Comparison of ENCODE assay signal across 7 cellular contexts in genomic region chr17:42417981-42418380, GRCh38. TPM values are rescaled to one million over a fixed set of nuclear protein-coding genes. Genes with fewer than 3 reads are reported as not detected.
DNase-seq lines count a peak whose midpoint lies in the region; ATAC-seq and TF ChIP-seq lines count a peak whose summit lies in the region.
"Not testable (repeated sequence)": the region's sequence is repeated elsewhere in the genome, so short reads cannot be mapped to it uniquely, and the experiment has no call there.

No MANE protein-coding gene starts in this region.

- H3K27ac ChIP-seq in gastroesophageal sphincter (peak overlapping the region in 3 of 4 donors; percentile 97 to 99 (median 99)), skeletal muscle tissue (ENCODE audit: low read depth, low read length) (peak overlapping the region; percentile 36)
- not testable (repeated sequence) for H3K27ac ChIP-seq in mesenchymal stem cell (ENCODE audit: low read length, poor library complexity, severe bottlenecking)

- WGBS in gastroesophageal sphincter (ENCODE audit: low coverage in 1 of 2), 2 donors = 0 to 58% methylated on average over 1 to 5 of the region's 5 CpGs
- 95% methylated on average over 1 of the region's 5 CpGs for WGBS in mesenchymal stem cell

- H3K9me3 Mint-ChIP-seq in chondrocyte (ENCODE audit: low read depth) = not testable (repeated sequence)

- H3K79me1 ChIP-seq in mesenchymal stem cell (replicated peaks; ENCODE audit: low read length, poor library complexity, severe bottlenecking) = not testable (repeated sequence)

- H3K4ac ChIP-seq in mesenchymal stem cell (ENCODE audit: low read depth in 1 of 2, low read length in 2 of 2) = not testable (repeated sequence)

- not testable (repeated sequence) for H2AFZ ChIP-seq in mesenchymal stem cell (ENCODE audit: low read depth, low read length)

- H3K36me3 Mint-ChIP-seq in chondrocyte (ENCODE audit: low read depth) = not testable (repeated sequence)

- H2BK120ac ChIP-seq in mesenchymal stem cell (ENCODE audit: low read depth, low read length) = not testable (repeated sequence)

- H3K23ac ChIP-seq in mesenchymal stem cell (ENCODE audit: low read length in 2 of 2) = not testable (repeated sequence)

- H3K4me1 Mint-ChIP-seq in chondrocyte (ENCODE audit: low read depth) = peaks cover 70% of the 10 kb centered on the region

- not testable (repeated sequence) for H2BK5ac ChIP-seq in mesenchymal stem cell (ENCODE audit: low read depth, low read length, poor library complexity, severe bottlenecking)

- H3K4me3 Mint-ChIP-seq in chondrocyte (ENCODE audit: unreplicated experiment) = peak overlapping the region; percentile 16

- not testable (repeated sequence) for H2BK12ac ChIP-seq in mesenchymal stem cell (ENCODE audit: low read length in 2 of 2)

- not testable (repeated sequence) for H3K4me2 ChIP-seq in mesenchymal stem cell (ENCODE audit: low read length, poor library complexity, severe bottlenecking)

- not testable (repeated sequence) for H2BK15ac ChIP-seq in mesenchymal stem cell (ENCODE audit: low read depth, poor library complexity, severe bottlenecking)

- peaks cover 5 to 85% (median 47%) of the 10 kb centered on the region in 3 donors for H3K4me1 ChIP-seq in gastroesophageal sphincter
- peaks cover 26% of the 10 kb centered on the region for H3K4me1 ChIP-seq in mesenchymal stem cell (ENCODE audit: control insufficient read depth, insufficient read depth, low read depth, low read length)
- peaks cover 64 to 77% (median 66%) of the 10 kb centered on the region in 3 donors for H3K4me1 ChIP-seq in skeletal muscle tissue (ENCODE audit: control insufficient read depth in 3 of 3, insufficient read depth in 3 of 3, low read length in 3 of 3)

- H3K14ac ChIP-seq in mesenchymal stem cell (ENCODE audit: low read length in 2 of 2) = not testable (repeated sequence)

- H3K9ac ChIP-seq in mesenchymal stem cell (ENCODE audit: low read length) = peak overlapping the region; percentile 41
- H3K9ac ChIP-seq in skeletal muscle tissue (ENCODE audit: low read depth in 1 of 3, low read length in 3 of 3) = not testable (repeated sequence)

- not testable (repeated sequence) for H3K36me3 ChIP-seq in gastroesophageal sphincter; skeletal muscle tissue (ENCODE audit: control insufficient read depth in 3 of 3, insufficient read depth in 3 of 3, low read length in 3 of 3)
- peaks cover 10 to 11% of the 10 kb centered on the region in 2 experiments for H3K36me3 ChIP-seq in mesenchymal stem cell (ENCODE audit: control insufficient read depth in 1 of 2, insufficient read depth in 2 of 2, low read depth in 1 of 2, low read length in 2 of 2)

- TF ChIP-seq EP300 in gastroesophageal sphincter (IDR thresholded peaks at IDR 0.05) = not testable (repeated sequence)

- H3K4me3 ChIP-seq in gastroesophageal sphincter = peak overlapping the region in 1 of 2 donors; percentile 9
- not testable (repeated sequence) for H3K4me3 ChIP-seq in mesenchymal stem cell (ENCODE audit: insufficient read depth in 1 of 2, low read depth in 1 of 2, low read length in 2 of 2); skeletal muscle tissue (ENCODE audit: low read length in 3 of 3)

- H4K91ac ChIP-seq in mesenchymal stem cell (ENCODE audit: low read length) = not testable (repeated sequence)

- not testable (repeated sequence) for TF ChIP-seq POLR2A in gastroesophageal sphincter (IDR thresholded peaks at IDR 0.05)

- not testable (repeated sequence) for H3K27me3 ChIP-seq in gastroesophageal sphincter; mesenchymal stem cell (ENCODE audit: control insufficient read depth in 1 of 2, insufficient read depth in 1 of 2, low read length in 2 of 2); skeletal muscle tissue (ENCODE audit: control insufficient read depth in 3 of 3, insufficient read depth in 3 of 3, low read length in 3 of 3)

- H3K9me3 ChIP-seq in gastroesophageal sphincter; mesenchymal stem cell (ENCODE audit: control insufficient read depth, low read length); skeletal muscle tissue (ENCODE audit: control insufficient read depth in 3 of 3, low read length in 3 of 3): not testable (repeated sequence)

- peak; percentile 29 for DNase-seq in GF-D8 (lab: John Stamatoyannopoulos, UW)
- peak; percentile 37 to 79 for DNase-seq in NOMO-1 (lab: John Stamatoyannopoulos, UW; ENCODE audit: unreplicated experiment in 2 of 2)
- peak; percentile 59 for DNase-seq in SIG-M5 treated with dmso at 0.1 percent for 504 hours (lab: John Stamatoyannopoulos, UW; ENCODE audit: unreplicated experiment)
- DNase-seq in chondrocyte (ENCODE audit: low spot score); mesenchymal stem cell: not testable (repeated sequence)

- H3K27me3 Mint-ChIP-seq in chondrocyte (ENCODE audit: low read depth) = not testable (repeated sequence)

- not testable (repeated sequence) for H4K8ac ChIP-seq in mesenchymal stem cell (ENCODE audit: low read length)

- H3K18ac ChIP-seq in mesenchymal stem cell (ENCODE audit: low read depth in 1 of 2, low read length in 2 of 2) = not testable (repeated sequence)

- not testable (repeated sequence) for H3K27ac Mint-ChIP-seq in chondrocyte (ENCODE audit: unreplicated experiment)

- TF ChIP-seq CTCF in chondrocyte (IDR thresholded peaks at IDR 0.05); gastroesophageal sphincter (IDR thresholded peaks at IDR 0.05): not testable (repeated sequence)

- ATAC-seq in gastroesophageal sphincter = not testable (repeated sequence)

- H2AK5ac ChIP-seq in mesenchymal stem cell (ENCODE audit: low read length, severe bottlenecking) = not testable (repeated sequence)

RNA-seq across cellular contexts. Expression of gene CAVIN1, which starts 5.1 kb away (rescaled TPM):
- total RNA-seq in chondrocyte = 501 to 877 TPM (median 874 TPM) in 3 replicates
- total RNA-seq in gastroesophageal sphincter = 1,000 to 10,000 TPM in 2 of 4 donors, 100 to 1,000 TPM in 2; 615 to 1,266 (median 897) TPM
- 168 TPM for polyA plus RNA-seq in mesenchymal stem cell (2013, experiment 1 of 2)
- polyA plus RNA-seq in mesenchymal stem cell (2013, experiment 2 of 2) = 165 TPM
- total RNA-seq in skeletal muscle tissue = 238 TPM

RNA-seq across cellular contexts. Expression of gene STAT3, which starts 29.7 kb away (rescaled TPM):
- total RNA-seq in chondrocyte = 164 to 203 TPM (median 164 TPM) in 3 replicates
- 100 to 1,000 TPM; 146 to 253 (median 205) TPM for total RNA-seq in gastroesophageal sphincter
- 67.6 TPM for polyA plus RNA-seq in mesenchymal stem cell (2013, experiment 1 of 2)
- 66.8 TPM for polyA plus RNA-seq in mesenchymal stem cell (2013, experiment 2 of 2)
- total RNA-seq in skeletal muscle tissue = 44.9 TPM

RNA-seq across cellular contexts. Expression of gene ATP6V0A1, which starts 40.7 kb away (rescaled TPM):
- total RNA-seq in chondrocyte (49.9 to 63.4 TPM (median 61.3 TPM) in 3 replicates), gastroesophageal sphincter (10 to 100 TPM; 47.5 to 84.5 (median 65.4) TPM), skeletal muscle tissue (66.8 TPM)
- 39.0 TPM for polyA plus RNA-seq in mesenchymal stem cell (2013, experiment 1 of 2)
- 40.2 TPM for polyA plus RNA-seq in mesenchymal stem cell (2013, experiment 2 of 2)
